In genomic region chr4:38856524-38857337, GRCh38 we compare ENCODE assay signal across 8 cellular contexts. TPM values are rescaled to one million over a fixed set of nuclear protein-coding genes. Genes with fewer than 3 reads are reported as not detected.
A peak's percentile ranks its signal among the peaks of the same experiment; 100 is the strongest.
DNase-seq lines count a peak whose midpoint lies in the region; ATAC-seq and TF ChIP-seq lines count a peak whose summit lies in the region.

TLR6 (minus strand) TSS chr4:38856817; CDS start chr4:38829473, 27,344 bp downstream.

- H3K27me3 ChIP-seq in endocrine pancreas (ENCODE audit: control insufficient read depth, insufficient read depth, low read length), result peaks cover 2% of the 10 kb centered on the region
- H3K27me3 ChIP-seq in subcutaneous abdominal adipose tissue (ENCODE audit: control insufficient read depth in 5 of 5, insufficient read depth in 4 of 5, low read length in 5 of 5), result no peaks in the 10 kb centered on the region

- DNase-seq in GM12864 (ENCODE audit: low read depth) (peak; percentile 80), NCI-H460 (ENCODE audit: extremely low read depth, low read depth) (peak; percentile 84), mucosa of gallbladder (ENCODE audit: low spot score) (peak; percentile 66)
- peak; percentile 62 to 75 for DNase-seq in activated CD4-positive, alpha-beta T cell treated with anti-CD3 and anti-CD28 coated beads, Interleukin-2, amount 50 U/mL, for 48 hours

- peak within 1 kb of the TSS; percentile 84 for H3K27ac ChIP-seq in subcutaneous abdominal adipose tissue (ENCODE audit: low read depth, low read length)

- H3K9me3 ChIP-seq in endocrine pancreas (ENCODE audit: control insufficient read depth, low read length) (no peaks in the 10 kb centered on the region), subcutaneous abdominal adipose tissue (ENCODE audit: control insufficient read depth in 5 of 5, low read length in 5 of 5) (no peaks in the 10 kb centered on the region)

- H3K36me3 ChIP-seq in endocrine pancreas (ENCODE audit: control insufficient read depth, insufficient read depth, low read length) (no peaks in the 10 kb centered on the region), subcutaneous abdominal adipose tissue (ENCODE audit: control insufficient read depth in 5 of 5, insufficient read depth in 5 of 5, low read length in 5 of 5) (no peaks in the 10 kb centered on the region)

- TF ChIP-seq CTCF in GM12864 (IDR thresholded peaks at IDR 0.05; ENCODE audit: low read depth, low read length, missing control alignments), result peak; percentile 74

- H3K4me3 ChIP-seq in GM12864 (ENCODE audit: low read depth, low read length) (peak within 1 kb of the TSS; percentile 65), endocrine pancreas (ENCODE audit: control insufficient read depth, insufficient read depth, low read length) (peak within 1 kb of the TSS; percentile 26), subcutaneous abdominal adipose tissue (ENCODE audit: low read depth in 1 of 5, low read length in 5 of 5) (peak within 1 kb of the TSS; percentile 14 to 50 (median 39))

- H3K9ac ChIP-seq in endocrine pancreas (ENCODE audit: control insufficient read depth, insufficient read depth, low read length) (no peak within 1 kb of the TSS), subcutaneous abdominal adipose tissue (ENCODE audit: low read length in 5 of 5) (peak within 1 kb of the TSS in 4 of 5 donors; percentile 3 to 53 (median 24))

- ATAC-seq in HG02759 (IDR thresholded peaks at IDR 0.05; ENCODE audit: unreplicated experiment), result peak; percentile 52
- no peak for ATAC-seq in HG03342 (IDR thresholded peaks at IDR 0.05; ENCODE audit: unreplicated experiment)

- H3K4me1 ChIP-seq in endocrine pancreas (ENCODE audit: control insufficient read depth, insufficient read depth, low read length) (no peaks in the 10 kb centered on the region), subcutaneous abdominal adipose tissue (ENCODE audit: control insufficient read depth in 5 of 5, insufficient read depth in 5 of 5, low read length in 5 of 5) (peaks cover 0 to 22% (median 15%) of the 10 kb centered on the region in 5 donors)

RNA-seq across cellular contexts. Expression of gene TLR6, which starts in this region (rescaled TPM):
- total RNA-seq in NCI-H460 (2014; rRNA removed; shearing (Covaris generic)), result 17.3 and 18.3 TPM in 2 replicates
- polyA plus RNA-seq in NCI-H460 (2014; cell fraction: nucleus; rRNA removed), result 15.7 and 16.8 TPM in 2 replicates
- total RNA-seq in mucosa of gallbladder, result 4.3 TPM
